ENCODE assay signal across 8 cellular contexts in the genomic region with DNA sequence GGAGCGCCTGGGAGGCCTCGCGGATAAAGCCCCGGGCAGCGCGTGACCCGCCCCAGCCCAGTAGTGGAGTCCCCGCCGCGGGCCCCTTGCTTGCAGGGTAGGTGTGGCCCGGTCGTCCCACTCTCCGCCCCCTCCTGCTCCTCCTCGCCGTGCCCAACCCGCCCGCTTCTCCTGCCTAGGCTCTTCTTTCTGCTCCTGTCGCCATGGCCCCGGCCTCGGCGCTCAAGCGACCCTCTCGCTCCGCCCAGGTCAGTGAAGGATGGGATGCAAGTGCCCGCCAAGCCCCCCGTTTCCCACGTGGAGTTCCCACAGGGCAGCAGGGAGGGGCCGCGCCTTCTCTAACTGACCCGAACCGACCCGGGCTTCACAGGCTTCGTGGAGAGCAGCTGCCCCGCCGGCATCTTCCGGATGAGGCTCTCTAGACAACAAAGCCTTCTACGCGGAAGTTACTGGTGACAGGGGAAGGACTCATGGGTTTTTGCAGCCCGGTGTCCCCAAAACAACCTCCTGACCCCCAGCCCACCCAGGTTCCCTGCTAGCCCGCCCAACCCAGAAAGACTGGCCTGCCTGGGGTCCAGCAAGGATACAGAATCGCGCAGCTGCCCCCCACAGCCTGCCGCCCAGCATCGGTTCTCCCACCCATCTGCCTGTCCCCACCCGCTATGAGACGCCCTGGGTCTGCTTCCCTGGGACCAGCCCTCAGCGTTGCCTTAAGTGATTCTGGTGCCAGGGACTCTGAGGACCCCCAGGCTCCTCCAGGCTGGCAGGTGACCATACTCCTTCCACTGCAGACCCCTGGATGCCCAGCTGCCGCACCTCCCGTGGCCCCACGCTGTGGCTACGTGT. TPM values are rescaled to one million over a fixed set of nuclear protein-coding genes. Genes with fewer than 3 reads are reported as not detected.
DNase-seq lines count a peak whose midpoint lies in the region; FAIRE-seq and TF ChIP-seq lines count a peak whose summit lies in the region.

No MANE protein-coding gene starts in this region.

- no peaks in the 10 kb centered on the region for H3K9me2 ChIP-seq in GM23248 (ENCODE audit: insufficient read depth)
- H3K9me2 ChIP-seq in hepatocyte (replicated peaks; ENCODE audit: insufficient read depth): no peaks in the 10 kb centered on the region

- H3K4me1 ChIP-seq in GM23248 (ENCODE audit: insufficient read depth) (peaks cover 4% of the 10 kb centered on the region; the same call in 1 of the 2 replicates), hepatocyte (ENCODE audit: insufficient read depth) (no peaks in the 10 kb centered on the region), small intestine (ENCODE audit: control insufficient read depth in 2 of 2, insufficient read depth in 1 of 2, low read depth in 1 of 2, low read length in 1 of 2) (no peaks in the 10 kb centered on the region)

- H2AFZ ChIP-seq in GM23248 (peak overlapping the region; percentile 94), hepatocyte (peak overlapping the region; percentile 91)

- no peaks in the 10 kb centered on the region for H3F3A ChIP-seq in GM23248 (ENCODE audit: insufficient read depth)

- no peaks in the 10 kb centered on the region for H3K9me3 ChIP-seq in GM23248 (ENCODE audit: low read depth)
- no peaks in the 10 kb centered on the region for H3K9me3 ChIP-seq in hepatocyte (ENCODE audit: low read depth)
- H3K9me3 ChIP-seq in small intestine (ENCODE audit: control insufficient read depth, low read depth): no peaks in the 10 kb centered on the region

- H3K36me3 ChIP-seq in GM06990 (ENCODE audit: control insufficient read depth, insufficient read depth, low read length) (peaks cover 1% of the 10 kb centered on the region), GM23248 (ENCODE audit: low read depth) (no peaks in the 10 kb centered on the region), hepatocyte (replicated peaks; ENCODE audit: insufficient read depth, low read depth) (no peaks in the 10 kb centered on the region), small intestine (ENCODE audit: control insufficient read depth in 2 of 2, insufficient read depth in 2 of 2, low read length in 2 of 2) (no peaks in the 10 kb centered on the region)

- H4K20me1 ChIP-seq in GM23248 (ENCODE audit: insufficient read depth) (no peaks in the 10 kb centered on the region), hepatocyte (ENCODE audit: insufficient read depth, poor library complexity, severe bottlenecking) (no peaks in the 10 kb centered on the region)

- H3K4me2 ChIP-seq in GM23248 (ENCODE audit: unreplicated experiment) (peak overlapping the region; percentile 83), hepatocyte (peak overlapping the region; percentile 84)

- H3K4me3 ChIP-seq in GM06990 (replicated peaks; ENCODE audit: low read depth, low read length): peak overlapping the region; percentile 70
- peak overlapping the region; percentile 76 for H3K4me3 ChIP-seq in GM23248
- peak overlapping the region; percentile 53 for H3K4me3 ChIP-seq in hepatocyte
- H3K4me3 ChIP-seq in small intestine (ENCODE audit: low read depth in 1 of 2, low read length in 2 of 2): peak overlapping the region; percentile 42 to 58

- H3K79me2 ChIP-seq in GM23248 (ENCODE audit: insufficient read depth) (no peaks in the 10 kb centered on the region), hepatocyte (no peaks in the 10 kb centered on the region)

- in situ Hi-C loops in GM23248 (cut with MboI): loop anchor here (10.0 to 25.0 kb wide), 4 partner anchors 982 to 1454 kb away; no protein-coding TSS in a partner anchor

- TF ChIP-seq CTCF in GM06990 (IDR thresholded peaks at IDR 0.05; ENCODE audit: insufficient read depth, low read length, poor library complexity, severe bottlenecking): no peak
- no peak for TF ChIP-seq CTCF in hepatocyte (IDR thresholded peaks at IDR 0.05; ENCODE audit: poor library complexity)

- no peaks in the 10 kb centered on the region for H3K27me3 ChIP-seq in GM06990 (replicated peaks; ENCODE audit: control insufficient read depth, insufficient read depth, low read length)
- no peaks in the 10 kb centered on the region for H3K27me3 ChIP-seq in GM23248 (replicated peaks; ENCODE audit: insufficient read depth)
- no peaks in the 10 kb centered on the region for H3K27me3 ChIP-seq in hepatocyte
- H3K27me3 ChIP-seq in small intestine (ENCODE audit: control insufficient read depth in 2 of 2, insufficient read depth in 2 of 2, low read length in 2 of 2): no peaks in the 10 kb centered on the region

- 10 to 14% methylated on average over 34 to 41 of the region's 51 CpGs for WGBS in GM23248 (ENCODE audit: low coverage in 1 of 2, low lambda C conversion rate in 2 of 2, missing lambda C conversion rate in 2 of 2), 2 experiments
- 26% methylated on average over 32 of the region's 51 CpGs for WGBS in hepatocyte (ENCODE audit: low lambda C conversion rate, missing lambda C conversion rate)
- WGBS in small intestine, 3 donors: 18 to 23% (median 19%) methylated on average over 41 to 51 of the region's 51 CpGs

- H3K9ac ChIP-seq in GM23248: peak overlapping the region; percentile 75

- H3K27ac ChIP-seq in GM23248 (no peak overlapping the region), hepatocyte (no peak overlapping the region), small intestine (ENCODE audit: low read depth in 1 of 2, low read length in 1 of 2) (no peak overlapping the region)

- FAIRE-seq in small intestine (lab: Jason Lieb, UNC) (no peak), HTR-8/SVneo (lab: Jason Lieb, UNC) (no peak)

- DNase-seq in GM06990 (ENCODE audit: extremely low read depth, insufficient read length) (peak; percentile 44), GM23248 (peak; percentile 72), NCI-H510A treated with DMSO at 0.1 percent for 48 hours (lab: John Stamatoyannopoulos, UW) (peak; percentile 72), hepatocyte (ENCODE audit: low spot score) (peak; percentile 84), small intestine (peak; percentile 38), SK-N-DZ (ENCODE audit: low spot score) (no peak), HTR-8/SVneo (ENCODE audit: insufficient read length, low spot score) (no peak)
- DNase-seq in activated naive CD4-positive, alpha-beta T cell (lab: John Stamatoyannopoulos, UW): peak; percentile 9 to 67 (median 36)

RNA-seq across cellular contexts. Expression of a gene that starts 32.9 kb away (rescaled TPM):
- 1.5 TPM in 1 of 2 replicates, not detected in the other for total RNA-seq in GM23248 (2014; rRNA removed; shearing (Covaris generic))
- polyA plus RNA-seq in GM23248 (2016; fragmentation: Nextera tagmentation; extraction: Ambion mirVana) (6.4 and 6.8 TPM in 2 replicates), hepatocyte (19.5 and 22.4 TPM in 2 replicates), small intestine (10 to 100 TPM; 11.6 to 20.8 (median 15.7) TPM)
- 18.4 and 21.1 TPM in 2 replicates for total RNA-seq in hepatocyte
- 31.5 and 35.0 TPM in 2 replicates for polyA plus RNA-seq in SK-N-DZ (2014; cell fraction: cytosol; rRNA removed)
- polyA plus RNA-seq in SK-N-DZ (2014; cell fraction: nucleus; rRNA removed): 76.4 and 81.4 TPM in 2 replicates

Comparison
In these comparisons a context has a peak if more than half of its experiments do, and no peak if none do; other contexts are left out.
1. DNase-seq: peak in GM06990 (single experiment), GM23248 (single experiment), NCI-H510A treated with DMSO at 0.1 percent for 48 hours (single experiment), activated naive CD4-positive, alpha-beta T cell (4 of 4), hepatocyte (single experiment) and small intestine (single experiment); none in SK-N-DZ (single experiment) and HTR-8/SVneo (single experiment).
2. Peak in every context shown above with its lines, with median percentiles within 50 percentile points of each other: H3K4me3 ChIP-seq.